Comparison of ENCODE assay signal across 25 cellular contexts in the genomic region with DNA sequence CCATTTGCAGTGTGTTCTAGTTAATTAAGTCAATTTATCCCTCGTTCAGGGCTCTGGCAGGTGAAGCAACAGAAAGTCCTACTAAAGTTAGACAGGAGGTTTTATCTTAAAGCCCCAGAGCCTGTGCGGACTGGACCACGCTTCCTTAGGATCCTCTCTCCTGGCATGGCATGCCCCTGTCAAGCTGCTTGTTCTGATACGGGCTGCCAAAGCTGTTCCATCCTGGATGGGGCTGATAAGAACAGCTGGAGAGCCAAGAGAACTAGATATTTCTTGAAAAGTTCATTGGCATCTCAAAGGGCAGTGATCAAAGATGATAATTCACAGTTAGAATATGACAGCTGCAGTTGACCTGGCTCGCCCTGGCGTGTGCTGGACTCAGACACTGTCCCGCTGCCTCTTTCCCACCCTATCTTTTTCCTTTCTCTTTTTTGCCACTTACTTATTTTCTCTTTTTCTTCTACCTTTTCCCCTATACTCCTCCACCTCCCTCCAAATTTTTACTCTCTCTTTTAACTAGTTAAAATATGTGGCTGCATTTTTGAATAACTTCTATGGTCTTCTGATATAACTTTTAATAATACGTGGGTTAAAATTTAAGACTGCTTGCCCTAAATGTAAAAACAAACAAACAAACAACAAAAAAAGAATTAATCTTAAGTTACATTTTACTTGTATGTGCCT.
"Had no signal": no experiment of that assay in that cellular context is flagged by ENCODE, and none has a peak within 500 bp of the region (broad histone marks: within the 10 kb centered on the region; RNA-seq: fewer than 3 reads in every experiment).

No MANE protein-coding gene starts in this region.

- H3K9me3 Mint-ChIP-seq: activated naive CD4-positive, alpha-beta T cell treated with anti-CD3 and anti-CD28 coated beads, Interleukin-2, amount 50 U/mL, for 72 hours; activated naive CD8-positive, alpha-beta T cell treated with anti-CD3 and anti-CD28 coated beads, Interleukin-2, amount 50 U/mL, for 24 hours; activated T-cell treated with anti-CD3 and anti-CD28 coated beads, Interleukin-2, amount 50 U/mL, for 24 hours; activated T-helper 1 cell treated with anti-CD3 and anti-CD28 coated beads, Interleukin-12 subunit alpha, Interleukin-12 subunit beta, Interleukin-2, Interleukin-4 antibody, amounts not matched to agents 30 ng/mL and 10 ng/mL and 1 ng/mL, durations not matched to agents 14 hours and 24 hours and 36 hours; central memory CD8-positive, alpha-beta T cell had no signal

- ATAC-seq: activated CD4-positive, CD25-positive, alpha-beta regulatory T cell treated with anti-CD3 and anti-CD28 coated beads, Interleukin-2, amount 50 U/mL, for 24 hours; activated CD8-positive, alpha-beta T cell treated with anti-CD3 and anti-CD28 coated beads, Interleukin-2, amount 10 ng/mL, durations not matched to agents 7 days and 5 days; activated naive CD4-positive, alpha-beta T cell treated with anti-CD3 and anti-CD28 coated beads, Interleukin-2, amount 50 U/mL, for 72 hours; activated naive CD8-positive, alpha-beta T cell treated with anti-CD3 and anti-CD28 coated beads, Interleukin-2, amount 50 U/mL, for 24 hours; body of pancreas; PC-3; T-helper 17 cell had no signal

- DNase-seq: activated CD4-positive, alpha-beta T cell treated with anti-CD3 and anti-CD28 coated beads for 4 hours; activated CD4-positive, alpha-beta T cell treated with anti-CD3 and anti-CD28 coated beads, Interleukin-2, amount 50 U/mL, for 4 hours; activated CD8-positive, alpha-beta memory T cell treated with anti-CD3 and anti-CD28 coated beads, Interleukin-2, amount 50 U/mL, for 48 hours; activated CD8-positive, alpha-beta T cell treated with anti-CD3 and anti-CD28 coated beads, Interleukin-2, amount 10 ng/mL, durations not matched to agents 7 days and 5 days; activated effector memory CD4-positive, alpha-beta T cell treated with Interleukin-2 at 50 U/mL for 16 hours; activated naive CD4-positive, alpha-beta T cell treated with Interleukin-2 at 50 U/mL for 16 hours; activated naive CD8-positive, alpha-beta T cell treated with anti-CD3 and anti-CD28 coated beads, Interleukin-2, amount 50 U/mL, for 24 hours; activated T-cell treated with anti-CD3 and anti-CD28 coated beads, Interleukin-2, amount 50 U/mL, for 24 hours; amniotic stem cell; body of pancreas; KBM-7; NCI-H1048; NCI-H146; NCI-H187 treated with DMSO at 0.1 percent for 48 hours; NCI-H2081 treated with DMSO at 0.1 percent for 48 hours; NCI-H446; NCI-H524; PC-3; SIG-M5; T-helper 17 cell; T-helper 9 cell had no signal

- H3K36me3 Mint-ChIP-seq: activated naive CD4-positive, alpha-beta T cell treated with anti-CD3 and anti-CD28 coated beads, Interleukin-2, amount 50 U/mL, for 72 hours had no signal

- H3K27ac Mint-ChIP-seq: activated CD8-positive, alpha-beta T cell treated with anti-CD3 and anti-CD28 coated beads, Interleukin-2, amount 10 ng/mL, durations not matched to agents 7 days and 5 days; activated naive CD4-positive, alpha-beta T cell treated with anti-CD3 and anti-CD28 coated beads, Interleukin-2, amount 50 U/mL, for 72 hours; activated naive CD8-positive, alpha-beta T cell treated with anti-CD3 and anti-CD28 coated beads, Interleukin-2, amount 50 U/mL, for 24 hours; activated T-cell treated with anti-CD3 and anti-CD28 coated beads, Interleukin-2, amount 50 U/mL, for 24 hours; activated T-helper 1 cell treated with anti-CD3 and anti-CD28 coated beads, Interleukin-12 subunit alpha, Interleukin-12 subunit beta, Interleukin-2, Interleukin-4 antibody, amounts not matched to agents 30 ng/mL and 10 ng/mL and 1 ng/mL, durations not matched to agents 14 hours and 24 hours and 36 hours; T-helper 17 cell had no signal

- H3K4me3 Mint-ChIP-seq: activated CD8-positive, alpha-beta T cell treated with anti-CD3 and anti-CD28 coated beads, Interleukin-2, amount 10 ng/mL, durations not matched to agents 7 days and 5 days; activated naive CD8-positive, alpha-beta T cell treated with anti-CD3 and anti-CD28 coated beads, Interleukin-2, amount 50 U/mL, for 24 hours; activated T-cell treated with anti-CD3 and anti-CD28 coated beads, Interleukin-2, amount 50 U/mL, for 24 hours; activated T-helper 1 cell treated with anti-CD3 and anti-CD28 coated beads, Interleukin-12 subunit alpha, Interleukin-12 subunit beta, Interleukin-2, Interleukin-4 antibody, amounts not matched to agents 30 ng/mL and 10 ng/mL and 1 ng/mL, durations not matched to agents 14 hours and 24 hours and 36 hours; central memory CD8-positive, alpha-beta T cell; T-helper 17 cell had no signal
